Comparison of ENCODE assay signal across 8 cellular contexts in genomic region chr12:132828706-132829534, GRCh38. TPM values are rescaled to one million over a fixed set of nuclear protein-coding genes. Genes with fewer than 3 reads are reported as not detected.
DNase-seq lines count a peak whose midpoint lies in the region; ATAC-seq, FAIRE-seq and TF ChIP-seq lines count a peak whose summit lies in the region.

A gene with protein sequence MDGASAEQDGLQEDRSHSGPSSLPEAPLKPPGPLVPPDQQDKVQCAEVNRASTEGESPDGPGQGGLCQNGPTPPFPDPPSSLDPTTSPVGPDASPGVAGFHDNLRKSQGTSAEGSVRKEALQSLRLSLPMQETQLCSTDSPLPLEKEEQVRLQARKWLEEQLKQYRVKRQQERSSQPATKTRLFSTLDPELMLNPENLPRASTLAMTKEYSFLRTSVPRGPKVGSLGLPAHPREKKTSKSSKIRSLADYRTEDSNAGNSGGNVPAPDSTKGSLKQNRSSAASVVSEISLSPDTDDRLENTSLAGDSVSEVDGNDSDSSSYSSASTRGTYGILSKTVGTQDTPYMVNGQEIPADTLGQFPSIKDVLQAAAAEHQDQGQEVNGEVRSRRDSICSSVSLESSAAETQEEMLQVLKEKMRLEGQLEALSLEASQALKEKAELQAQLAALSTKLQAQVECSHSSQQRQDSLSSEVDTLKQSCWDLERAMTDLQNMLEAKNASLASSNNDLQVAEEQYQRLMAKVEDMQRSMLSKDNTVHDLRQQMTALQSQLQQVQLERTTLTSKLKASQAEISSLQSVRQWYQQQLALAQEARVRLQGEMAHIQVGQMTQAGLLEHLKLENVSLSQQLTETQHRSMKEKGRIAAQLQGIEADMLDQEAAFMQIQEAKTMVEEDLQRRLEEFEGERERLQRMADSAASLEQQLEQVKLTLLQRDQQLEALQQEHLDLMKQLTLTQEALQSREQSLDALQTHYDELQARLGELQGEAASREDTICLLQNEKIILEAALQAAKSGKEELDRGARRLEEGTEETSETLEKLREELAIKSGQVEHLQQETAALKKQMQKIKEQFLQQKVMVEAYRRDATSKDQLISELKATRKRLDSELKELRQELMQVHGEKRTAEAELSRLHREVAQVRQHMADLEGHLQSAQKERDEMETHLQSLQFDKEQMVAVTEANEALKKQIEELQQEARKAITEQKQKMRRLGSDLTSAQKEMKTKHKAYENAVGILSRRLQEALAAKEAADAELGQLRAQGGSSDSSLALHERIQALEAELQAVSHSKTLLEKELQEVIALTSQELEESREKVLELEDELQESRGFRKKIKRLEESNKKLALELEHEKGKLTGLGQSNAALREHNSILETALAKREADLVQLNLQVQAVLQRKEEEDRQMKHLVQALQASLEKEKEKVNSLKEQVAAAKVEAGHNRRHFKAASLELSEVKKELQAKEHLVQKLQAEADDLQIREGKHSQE (N-terminal part only) (minus strand): TSS chr12:132828869. CDS start chr12:132822128, 6,741 bp downstream.

- CTCF ChIA-PET in AG04449 (lab: Yijun Ruan, JAX): no interaction called here

- DNase-seq in AG04449 (ENCODE audit: low read depth, low spot score) (peak; percentile 59), NCI-H2227 (lab: John Stamatoyannopoulos, UW; ENCODE audit: unreplicated experiment) (peak; percentile 95), WERI-Rb-1 (peak; percentile 91), breast epithelium (ENCODE audit: low spot score in 2 of 2) (peak; percentile 88 to 93), iPS-NIHi11 (ENCODE audit: low spot score) (peak; percentile 100), small intestine (peak; percentile 95)

- no peak for FAIRE-seq in small intestine (lab: Jason Lieb, UNC)

- TF ChIP-seq CTCF in AG04449 (IDR thresholded peaks at IDR 0.05; ENCODE audit: insufficient read depth, low read length, missing control alignments) (no peak), WERI-Rb-1 (IDR thresholded peaks at IDR 0.05; ENCODE audit: low read depth, low read length) (no peak), breast epithelium (IDR thresholded peaks at IDR 0.05) (no peak)

- H3K9me3 ChIP-seq in WERI-Rb-1 (ENCODE audit: severe bottlenecking) (no peaks in the 10 kb centered on the region), breast epithelium (no peaks in the 10 kb centered on the region), small intestine (ENCODE audit: control insufficient read depth, low read depth) (no peaks in the 10 kb centered on the region)

- ATAC-seq in GM18907 (IDR thresholded peaks at IDR 0.05; ENCODE audit: unreplicated experiment): peak; percentile 86
- ATAC-seq in HG03139 (IDR thresholded peaks at IDR 0.05; ENCODE audit: unreplicated experiment): peak; percentile 86

- H3K27me3 ChIP-seq in WERI-Rb-1 (ENCODE audit: insufficient read depth, low read depth, severe bottlenecking) (no peaks in the 10 kb centered on the region), breast epithelium (no peaks in the 10 kb centered on the region), small intestine (ENCODE audit: control insufficient read depth in 2 of 2, insufficient read depth in 2 of 2, low read length in 2 of 2) (no peaks in the 10 kb centered on the region)

- TF ChIP-seq POLR2A in breast epithelium (IDR thresholded peaks at IDR 0.05): peak; percentile 34

- H3K36me3 ChIP-seq in WERI-Rb-1: peaks cover 28% of the 10 kb centered on the region
- no peaks in the 10 kb centered on the region for H3K36me3 ChIP-seq in breast epithelium
- peaks cover 0 to 8% of the 10 kb centered on the region in 2 donors for H3K36me3 ChIP-seq in small intestine (ENCODE audit: control insufficient read depth in 2 of 2, insufficient read depth in 2 of 2, low read length in 2 of 2)

- intact Hi-C loops in breast epithelium (cut with DNase I; ENCODE audit: low total_unique reads): no loop called here

- POLR2A ChIA-PET in AG04449 (lab: Yijun Ruan, JAX): interaction anchor here (0.7 to 1.1 kb wide), 3 partner anchors 45 to 59 kb away, joined by 3 read pairs; partner anchors contain the start of gene CHFR

- H3K4me1 ChIP-seq in breast epithelium (peaks cover 0 to 5% of the 10 kb centered on the region in 2 donors), small intestine (ENCODE audit: control insufficient read depth in 2 of 2, insufficient read depth in 1 of 2, low read depth in 1 of 2, low read length in 1 of 2) (peaks cover 2% of the 10 kb centered on the region in 2 donors)

- H3K27ac ChIP-seq in WERI-Rb-1 (peak within 1 kb of the TSS; percentile 100), breast epithelium (peak within 1 kb of the TSS; percentile 98), small intestine (ENCODE audit: low read depth in 1 of 2, low read length in 1 of 2) (peak within 1 kb of the TSS; percentile 96 to 100)

- peak within 1 kb of the TSS; percentile 99 for H3K4me3 ChIP-seq in AG04449 (ENCODE audit: low read depth, low read length)
- H3K4me3 ChIP-seq in WERI-Rb-1 (ENCODE audit: low read depth, low read length): peak within 1 kb of the TSS; percentile 76
- H3K4me3 ChIP-seq in breast epithelium: peak within 1 kb of the TSS; percentile 67 to 90 (median 75)
- H3K4me3 ChIP-seq in small intestine (ENCODE audit: low read depth in 1 of 2, low read length in 2 of 2): peak within 1 kb of the TSS; percentile 54 to 97

- WGBS in small intestine, 3 donors: 3 to 5% (median 4%) methylated on average over 61 to 78 of the region's 78 CpGs

RNA-seq across cellular contexts. Expression of the gene that starts here (rescaled TPM):
- 10 to 100 TPM; 51.7 to 76.7 (median 58.5) TPM for total RNA-seq in breast epithelium
- polyA plus RNA-seq in small intestine: 10 to 100 TPM in 2 of 3 donors, 1 to 10 TPM in 1; 7.3 to 20.5 (median 10.5) TPM

Comparison
In these comparisons a context has a peak if more than half of its experiments do, and no peak if none do; other contexts are left out.
1. Peak in every context shown above with its lines: DNase-seq, ATAC-seq, H3K4me3 ChIP-seq and H3K27ac ChIP-seq.